In the genomic region with DNA sequence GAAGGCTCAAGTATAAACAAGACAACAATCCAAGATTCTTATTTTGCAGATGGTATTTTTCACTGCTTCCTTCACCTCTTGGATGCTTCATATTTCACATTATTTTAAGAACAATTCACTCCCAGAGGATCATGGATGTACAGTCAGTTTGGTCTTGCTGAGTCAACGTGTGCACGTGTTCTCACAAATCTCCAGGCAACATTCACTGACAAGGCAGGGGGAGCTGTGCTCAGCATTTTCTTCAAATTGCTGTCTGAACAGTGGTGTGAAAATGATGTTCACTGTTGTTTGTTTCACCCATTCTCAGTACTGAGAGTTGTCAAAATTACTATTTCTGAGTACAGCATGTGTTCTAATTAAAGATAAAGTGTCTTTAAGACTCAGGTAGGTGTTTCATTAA, we compare ENCODE assay signal across 12 cellular contexts.
A peak's percentile ranks its signal among the peaks of the same experiment; 100 is the strongest.
DNase-seq lines count a peak whose midpoint lies in the region; ATAC-seq and TF ChIP-seq lines count a peak whose summit lies in the region.
"Had no signal": no experiment of that assay in that cellular context is flagged by ENCODE, and none has a peak within 500 bp of the region (broad histone marks: within the 10 kb centered on the region; RNA-seq: fewer than 3 reads in every experiment).

No MANE protein-coding gene starts in this region.

- H3K79me2 ChIP-seq in SK-N-SH (ENCODE audit: insufficient read depth) (no peaks in the 10 kb centered on the region), Karpas-422 (ENCODE audit: low read length) (no peaks in the 10 kb centered on the region)

- TF ChIP-seq RAD21 in SK-N-SH (IDR thresholded peaks at IDR 0.05; ENCODE audit: low read length): no peak

- 8% methylated on average over 2 of the region's 2 CpGs for WGBS in SK-N-SH (ENCODE audit: low lambda C conversion rate)

- no peaks in the 10 kb centered on the region for H3K9me3 ChIP-seq in SK-N-SH
- no peaks in the 10 kb centered on the region for H3K9me3 ChIP-seq in Karpas-422 (ENCODE audit: low read length)

- POLR2A ChIA-PET in HEK293T (lab: Yijun Ruan, JAX) (no interaction called here), SK-N-SH (lab: Yijun Ruan, JAX) (no interaction called here)

- H3K9ac ChIP-seq in SK-N-SH (no peak overlapping the region), Karpas-422 (ENCODE audit: low read length) (no peak overlapping the region)

- no peaks in the 10 kb centered on the region for H3K4me1 Mint-ChIP-seq in progenitor cell of endocrine pancreas (ENCODE audit: low read depth)

- no peak overlapping the region for H3K4me3 ChIP-seq in SK-N-SH (ENCODE audit: low read depth in 2 of 2, low read length in 1 of 2)
- no peak overlapping the region for H3K4me3 ChIP-seq in Karpas-422 (ENCODE audit: low read length)

- in situ Hi-C loops in ACHN (cut with HindIII; ENCODE audit: low pct_ligation_motif_present, low pct_unique_long_range_greater_than_20kb, low sequenced_read_pairs): no loop called here

- no peak overlapping the region for H2AFZ ChIP-seq in SK-N-SH (ENCODE audit: low read depth)
- no peak overlapping the region for H2AFZ ChIP-seq in Karpas-422 (ENCODE audit: low read length)

- no peak overlapping the region for H3K4me3 Mint-ChIP-seq in progenitor cell of endocrine pancreas (ENCODE audit: low read depth)
- H3K4me3 Mint-ChIP-seq: stimulated activated naive CD8-positive, alpha-beta T cell treated with anti-CD3 and anti-CD28 coated beads, Interleukin-15, Interleukin-2, amounts not matched to agents 100 ng/mL and 50 ng/mL, for 24 hours had no signal

- H3K27me3 ChIP-seq in SK-N-SH (ENCODE audit: insufficient read depth) (no peaks in the 10 kb centered on the region), Karpas-422 (ENCODE audit: low read length) (no peaks in the 10 kb centered on the region)

- CTCF ChIA-PET in HEK293T (lab: Yijun Ruan, JAX): no interaction called here
- CTCF ChIA-PET in SK-N-SH (lab: Yijun Ruan, JAX): no interaction called here

- H3K36me3 Mint-ChIP-seq in progenitor cell of endocrine pancreas (ENCODE audit: insufficient read depth): no peaks in the 10 kb centered on the region

- peak; percentile 48 for ATAC-seq in left ventricle myocardium superior
- ATAC-seq in HG03565 (IDR thresholded peaks at IDR 0.05; ENCODE audit: unreplicated experiment): no peak

- TF ChIP-seq CTCF in SK-N-SH (IDR thresholded peaks at IDR 0.05) (peak; percentile 43), progenitor cell of endocrine pancreas (IDR thresholded peaks at IDR 0.05; ENCODE audit: unreplicated experiment) (no peak)

- no peak for TF ChIP-seq EP300 in SK-N-SH (IDR thresholded peaks at IDR 0.05; ENCODE audit: borderline replicate concordance in 1 of 2, low read depth in 1 of 2, low read length in 1 of 2)

- no peaks in the 10 kb centered on the region for H4K20me1 ChIP-seq in SK-N-SH (ENCODE audit: insufficient read depth)
- no peaks in the 10 kb centered on the region for H4K20me1 ChIP-seq in Karpas-422 (ENCODE audit: insufficient read depth, low read depth, low read length)

- peak overlapping the region; percentile 64 to 82; a peak in 3 of 4 replicates for H3K27ac ChIP-seq in SK-N-SH (ENCODE audit: low read depth in 2 of 2, low read length in 1 of 2)
- no peak overlapping the region for H3K27ac ChIP-seq in Karpas-422 (ENCODE audit: low read length)

- no peaks in the 10 kb centered on the region for H3K27me3 Mint-ChIP-seq in progenitor cell of endocrine pancreas
- H3K27me3 Mint-ChIP-seq: stimulated activated naive CD8-positive, alpha-beta T cell treated with anti-CD3 and anti-CD28 coated beads, Interleukin-15, Interleukin-2, amounts not matched to agents 100 ng/mL and 50 ng/mL, for 24 hours had no signal

- peaks cover 35% of the 10 kb centered on the region for H3F3A ChIP-seq in SK-N-SH (replicated peaks; ENCODE audit: insufficient read depth)

- H3K4me2 ChIP-seq in SK-N-SH: no peak overlapping the region
- no peak overlapping the region for H3K4me2 ChIP-seq in Karpas-422 (ENCODE audit: low read depth, low read length, poor library complexity, severe bottlenecking)

- H3K9me2 ChIP-seq in SK-N-SH (no peaks in the 10 kb centered on the region), Karpas-422 (replicated peaks; ENCODE audit: insufficient read depth, low read length) (no peaks in the 10 kb centered on the region)

- intact Hi-C loops in left ventricle myocardium superior (cut with micrococcal nuclease): no loop called here

- H3K9me3 Mint-ChIP-seq in progenitor cell of endocrine pancreas (ENCODE audit: low read depth): no peaks in the 10 kb centered on the region
- H3K9me3 Mint-ChIP-seq: stimulated activated naive CD8-positive, alpha-beta T cell treated with anti-CD3 and anti-CD28 coated beads, Interleukin-15, Interleukin-2, amounts not matched to agents 100 ng/mL and 50 ng/mL, for 24 hours had no signal

- H3K27ac Mint-ChIP-seq in progenitor cell of endocrine pancreas: no peak overlapping the region
- H3K27ac Mint-ChIP-seq: stimulated activated naive CD8-positive, alpha-beta T cell treated with anti-CD3 and anti-CD28 coated beads, Interleukin-15, Interleukin-2, amounts not matched to agents 100 ng/mL and 50 ng/mL, for 24 hours had no signal

- DNase-seq in ACHN (peak; percentile 41), HEK293T (ENCODE audit: extremely low spot score) (no peak), SK-N-SH (no peak), left ventricle myocardium superior (no peak), progenitor cell of endocrine pancreas (ENCODE audit: low spot score, unreplicated experiment) (no peak), NCI-H748 treated with DMSO at 0.1 percent for 48 hours (lab: John Stamatoyannopoulos, UW) (no peak), Karpas-422 (no peak)
- DNase-seq: DND-41, NCI-H2107, retina had no signal

- H3K36me3 ChIP-seq in SK-N-SH (replicated peaks in 1 of 2; ENCODE audit: control insufficient read depth in 1 of 2, insufficient read depth in 2 of 2, low read length in 1 of 2): no peaks in the 10 kb centered on the region
- H3K36me3 ChIP-seq in Karpas-422 (ENCODE audit: insufficient read depth, low read length): no peaks in the 10 kb centered on the region

- H3K4me1 ChIP-seq in SK-N-SH (ENCODE audit: control insufficient read depth in 1 of 2, insufficient read depth in 2 of 2, low read depth in 1 of 2, low read length in 1 of 2) (peaks cover 0 to 23% of the 10 kb centered on the region in 2 experiments; a peak in 2 of 4 replicates), Karpas-422 (ENCODE audit: low read length) (no peaks in the 10 kb centered on the region)

TF ChIP-seq in HEK293T, 16 proteins besides CTCF, POLR2A, EP300 and RAD21:
- TF ChIP-seq L3MBTL2 (conservative IDR thresholded peaks at IDR 0.05): 0 out of 2 replicates have a peak, but pooled peaks have one; percentile 10
- TF ChIP-seq BHLHE40 (IDR thresholded peaks at IDR 0.05; ENCODE audit: borderline replicate concordance): no peak
- TF ChIP-seq CTBP1 (IDR thresholded peaks at IDR 0.05; ENCODE audit: borderline replicate concordance): no peak
- TF ChIP-seq TARDBP (IDR thresholded peaks at IDR 0.05): no peak
- no peak for TF ChIP-seq ZNF384 (IDR thresholded peaks at IDR 0.05)
- TF ChIP-seq ELF4 (IDR thresholded peaks at IDR 0.05): no peak

TF ChIP-seq in SK-N-SH, 30 proteins besides CTCF, POLR2A, EP300 and RAD21 (continues in another document):
- no peak for TF ChIP-seq TEAD4 (IDR thresholded peaks at IDR 0.05; ENCODE audit: borderline replicate concordance, insufficient read depth)
- TF ChIP-seq MXI1 (IDR thresholded peaks at IDR 0.05; ENCODE audit: low read depth, low read length): no peak
- no peak for TF ChIP-seq FOXM1 (IDR thresholded peaks at IDR 0.05; ENCODE audit: low read depth)
- no peak for TF ChIP-seq FOXJ3 (CRISPR knock-in tag; IDR thresholded peaks at IDR 0.05)
- peak; percentile 42; the same call in 1 of the 2 replicates for TF ChIP-seq FOSL2 (IDR thresholded peaks at IDR 0.05; ENCODE audit: borderline replicate concordance, low read depth)
- no peak for TF ChIP-seq SIN3A (IDR thresholded peaks at IDR 0.05; ENCODE audit: borderline replicate concordance, low read depth, low read length)
- TF ChIP-seq, protein P1, sequence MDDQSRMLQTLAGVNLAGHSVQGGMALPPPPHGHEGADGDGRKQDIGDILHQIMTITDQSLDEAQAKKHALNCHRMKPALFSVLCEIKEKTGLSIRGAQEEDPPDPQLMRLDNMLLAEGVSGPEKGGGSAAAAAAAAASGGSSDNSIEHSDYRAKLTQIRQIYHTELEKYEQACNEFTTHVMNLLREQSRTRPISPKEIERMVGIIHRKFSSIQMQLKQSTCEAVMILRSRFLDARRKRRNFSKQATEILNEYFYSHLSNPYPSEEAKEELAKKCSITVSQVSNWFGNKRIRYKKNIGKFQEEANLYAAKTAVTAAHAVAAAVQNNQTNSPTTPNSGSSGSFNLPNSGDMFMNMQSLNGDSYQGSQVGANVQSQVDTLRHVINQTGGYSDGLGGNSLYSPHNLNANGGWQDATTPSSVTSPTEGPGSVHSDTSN (IDR thresholded peaks at IDR 0.05): 0 out of 2 replicates have a peak, but pooled peaks have one; percentile 20
- TF ChIP-seq TAF1 (IDR thresholded peaks at IDR 0.05; ENCODE audit: borderline replicate concordance, low read depth, low read length): 0 out of 2 replicates have a peak, but pooled peaks have one; percentile 9
- TF ChIP-seq TCF12 (IDR thresholded peaks at IDR 0.05): no peak; the same call in 1 of the 2 replicates
- TF ChIP-seq GABPA (IDR thresholded peaks at IDR 0.05; ENCODE audit: low read depth): no peak
- TF ChIP-seq, protein P2, sequence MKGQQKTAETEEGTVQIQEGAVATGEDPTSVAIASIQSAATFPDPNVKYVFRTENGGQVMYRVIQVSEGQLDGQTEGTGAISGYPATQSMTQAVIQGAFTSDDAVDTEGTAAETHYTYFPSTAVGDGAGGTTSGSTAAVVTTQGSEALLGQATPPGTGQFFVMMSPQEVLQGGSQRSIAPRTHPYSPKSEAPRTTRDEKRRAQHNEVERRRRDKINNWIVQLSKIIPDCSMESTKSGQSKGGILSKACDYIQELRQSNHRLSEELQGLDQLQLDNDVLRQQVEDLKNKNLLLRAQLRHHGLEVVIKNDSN (IDR thresholded peaks at IDR 0.05; ENCODE audit: borderline replicate concordance, low read depth): peak; percentile 65; the same call in 1 of the 2 replicates
- TF ChIP-seq EZH2phosphoT487 (IDR thresholded peaks at IDR 0.05; ENCODE audit: borderline replicate concordance, low read depth): no peak
